ENCODE assay signal across 9 cellular contexts in the genomic region with DNA sequence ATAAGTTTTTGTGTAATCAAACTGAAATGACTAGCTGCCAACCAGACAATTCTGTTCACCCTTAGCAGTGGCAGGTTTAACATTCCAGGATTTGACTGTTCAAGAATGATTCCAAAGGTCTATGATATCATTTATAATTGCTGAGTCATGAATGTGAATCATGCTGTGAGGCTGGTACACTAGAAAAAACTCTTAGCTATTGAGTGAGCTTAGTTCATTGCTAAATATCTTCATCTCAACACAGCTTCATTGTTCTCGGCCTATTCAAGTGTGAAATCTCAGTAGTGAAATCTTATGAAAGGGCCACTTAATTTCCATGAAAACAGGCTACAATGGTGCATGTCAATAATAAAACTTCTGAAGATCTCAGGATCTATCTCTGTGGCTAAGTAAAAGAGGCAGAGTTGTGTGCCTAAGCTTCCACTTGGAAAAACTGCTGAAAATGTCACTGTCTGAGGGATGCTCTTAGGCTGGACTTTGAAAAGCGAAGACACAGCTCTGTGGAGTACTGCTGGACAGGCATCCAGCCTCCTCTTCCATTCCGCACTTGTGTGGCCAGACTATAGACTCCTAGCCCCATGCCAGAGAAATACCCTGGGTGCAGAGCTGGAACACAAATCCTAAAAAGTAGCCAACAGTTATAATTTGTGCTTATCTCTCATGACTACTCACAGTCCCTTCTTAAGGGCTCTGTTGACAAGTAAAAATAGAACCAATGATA. TPM values are rescaled to one million over a fixed set of nuclear protein-coding genes. Genes with fewer than 3 reads are reported as not detected.
DNase-seq lines count a peak whose midpoint lies in the region; ATAC-seq, FAIRE-seq and TF ChIP-seq lines count a peak whose summit lies in the region.
"Had no signal": no experiment of that assay in that cellular context is flagged by ENCODE, and none has a peak within 500 bp of the region (broad histone marks: within the 10 kb centered on the region; RNA-seq: fewer than 3 reads in every experiment).

No MANE protein-coding gene starts in this region.

- H3K4me3 ChIP-seq in ACC112 (ENCODE audit: low read depth, low read length) = peak overlapping the region; percentile 14; the same call in 1 of the 2 replicates
- no peak overlapping the region for H3K4me3 ChIP-seq in left lung

- peak overlapping the region; percentile 81 for H3K27ac ChIP-seq in ACC112 (ENCODE audit: low read depth, low read length)
- peak overlapping the region; percentile 38 for H3K27ac ChIP-seq in caudate nucleus (ENCODE audit: low read depth, low read length)
- no peak overlapping the region for H3K27ac ChIP-seq in left lung

- peak; percentile 55 for FAIRE-seq in HTR-8/SVneo (lab: Jason Lieb, UNC)

- H3K27me3 ChIP-seq in ACC112 (ENCODE audit: insufficient read depth, low read length) = no peaks in the 10 kb centered on the region
- no peaks in the 10 kb centered on the region for H3K27me3 ChIP-seq in left lung

- peak; percentile 77 for ATAC-seq in left lung
- no peak for ATAC-seq in GM18519 (IDR thresholded peaks at IDR 0.05; ENCODE audit: low FRiP score, unreplicated experiment)
- ATAC-seq in GM18502 (IDR thresholded peaks at IDR 0.05; ENCODE audit: poor library complexity, unreplicated experiment) = no peak

- TF ChIP-seq CTCF in left lung (IDR thresholded peaks at IDR 0.05) = no peak

- intact Hi-C loops in left lung (cut with DNase I) = no loop called here

- no peaks in the 10 kb centered on the region for H3K79me2 ChIP-seq in ACC112 (ENCODE audit: control insufficient read depth, insufficient read depth, low read length, unreplicated experiment)

- no peak overlapping the region for H2AFZ ChIP-seq in ACC112 (ENCODE audit: low read length, unreplicated experiment)

- DNase-seq in HTR-8/SVneo (ENCODE audit: insufficient read length, low spot score) = peak; percentile 75
- DNase-seq in caudate nucleus (lab: John Stamatoyannopoulos, UW) = peak in 3 of 61 donors; percentile 11 to 52 (median 34)
- no peak for DNase-seq in left lung
- DNase-seq in OCI-M2 (lab: John Stamatoyannopoulos, UW; ENCODE audit: unreplicated experiment) = no peak
- DNase-seq in NCI-H1092 treated with DMSO at 0.1 percent for 48 hours (lab: John Stamatoyannopoulos, UW) = no peak
- DNase-seq: NCI-H1105 treated with DMSO at 0.1 percent for 48 hours had no signal

- H3K4me1 ChIP-seq in ACC112 (ENCODE audit: control insufficient read depth, insufficient read depth, low read length, unreplicated experiment) (peaks cover 23% of the 10 kb centered on the region), left lung (no peaks in the 10 kb centered on the region)

- H3K9me3 ChIP-seq in left lung = no peaks in the 10 kb centered on the region

- no peaks in the 10 kb centered on the region for H3K36me3 ChIP-seq in ACC112 (ENCODE audit: insufficient read depth, low read length)
- H3K36me3 ChIP-seq in left lung = peaks cover 0 to 24% of the 10 kb centered on the region in 2 donors

RNA-seq across cellular contexts. Expression of gene AQP11, which starts 12.8 kb away (rescaled TPM):
- 1 to 10 TPM in 1 of 2 donors, under 1 TPM in 1; 0.94 to 1.2 TPM for total RNA-seq in left lung

RNA-seq across cellular contexts. Expression of gene CLNS1A, which starts 35.0 kb away (rescaled TPM):
- 10 to 100 TPM; 61.1 to 70.3 TPM for total RNA-seq in left lung

Comparison
In these comparisons a context has a peak if more than half of its experiments do, and no peak if none do; other contexts are left out.
1. H3K27ac ChIP-seq: peak in ACC112 (single experiment) and caudate nucleus (single experiment); none in left lung (0 of 2).